ENCODE assay signal across 16 cellular contexts in genomic region chr5:3307982-3308621, GRCh38.
DNase-seq lines count a peak whose midpoint lies in the region; ATAC-seq, FAIRE-seq and TF ChIP-seq lines count a peak whose summit lies in the region.
"Had no signal": no experiment of that assay in that cellular context is flagged by ENCODE, and none has a peak within 500 bp of the region (broad histone marks: within the 10 kb centered on the region; RNA-seq: fewer than 3 reads in every experiment).

No MANE protein-coding gene starts in this region.

- H3K36me3 ChIP-seq in esophagus squamous epithelium = no peaks in the 10 kb centered on the region
- H3K36me3 ChIP-seq: BLaER1 had no signal

- no peak overlapping the region for H3K4me3 ChIP-seq in esophagus squamous epithelium
- H3K4me3 ChIP-seq: BLaER1 had no signal

- peak; percentile 22 for ATAC-seq in foreskin keratinocyte
- ATAC-seq in HG03354 (IDR thresholded peaks at IDR 0.05; ENCODE audit: poor library complexity, severe bottlenecking, unreplicated experiment) = no peak
- ATAC-seq: HCT116 had no signal

- H3K4me1 ChIP-seq in foreskin keratinocyte (peaks cover 30% of the 10 kb centered on the region), esophagus squamous epithelium (peaks cover 7 to 19% (median 9%) of the 10 kb centered on the region in 3 donors)

- POLR2A ChIA-PET in RWPE1 (lab: Yijun Ruan, JAX; ENCODE audit: low non-redundant PET) = no interaction called here

- H3K9me3 ChIP-seq in esophagus squamous epithelium = peaks cover 0 to 17% (median 11%) of the 10 kb centered on the region in 3 donors

- no peak for FAIRE-seq in urothelium cell line (lab: Jason Lieb, UNC)

- intact Hi-C loops in esophagus squamous epithelium (cut with DNase I) = no loop called here

- TF ChIP-seq CTCF in RWPE1 (conservative IDR thresholded peaks at IDR 0.05; ENCODE audit: low read depth) = no peak
- TF ChIP-seq CTCF in foreskin keratinocyte (conservative IDR thresholded peaks at IDR 0.05) = no peak
- no peak for TF ChIP-seq CTCF in esophagus squamous epithelium (IDR thresholded peaks at IDR 0.05)

- H3K27me3 ChIP-seq in foreskin keratinocyte = no peaks in the 10 kb centered on the region
- H3K27me3 ChIP-seq in esophagus squamous epithelium = peaks cover 0 to 11% (median 0%) of the 10 kb centered on the region in 4 donors
- H3K27me3 ChIP-seq: BLaER1 had no signal

- CTCF ChIA-PET in RWPE1 (lab: Yijun Ruan, JAX) = no interaction called here

- H3K27ac ChIP-seq in RWPE1 (peak overlapping the region; percentile 99), foreskin keratinocyte (no peak overlapping the region), esophagus squamous epithelium (no peak overlapping the region)
- H3K27ac ChIP-seq: BLaER1 had no signal

- DNase-seq in Daoy (ENCODE audit: low read depth) (peak; percentile 54), RWPE1 (ENCODE audit: low spot score) (no peak), foreskin keratinocyte (peak; percentile 54 to 72), urothelium cell line (ENCODE audit: low spot score) (peak; percentile 23), NCI-H2107 treated with DMSO at 0.1 percent for 48 hours (lab: John Stamatoyannopoulos, UW; ENCODE audit: unreplicated experiment) (no peak), esophagus squamous epithelium (lab: John Stamatoyannopoulos, UW) (no peak)
- DNase-seq: 8988T; CD4-positive, alpha-beta memory T cell; DMS153; DMS79; GF-D8; GOT3; H7 had no signal

- no peak for TF ChIP-seq POLR2A in esophagus squamous epithelium (IDR thresholded peaks at IDR 0.05)

- 32 to 65% methylated on average over 5 to 6 of the region's 9 CpGs for WGBS in esophagus squamous epithelium, 2 donors

Comparison
In these comparisons a context has a peak if more than half of its experiments do, and no peak if none do; other contexts are left out.
1. DNase-seq: peak in Daoy (single experiment), foreskin keratinocyte (2 of 2) and urothelium cell line (single experiment); none in RWPE1 (single experiment), NCI-H2107 treated with DMSO at 0.1 percent for 48 hours (single experiment) and esophagus squamous epithelium (single experiment).